In genomic region chr16:89200124-89200849, GRCh38 we compare ENCODE assay signal across 8 cellular contexts. TPM values are rescaled to one million over a fixed set of nuclear protein-coding genes. Genes with fewer than 3 reads are reported as not detected.
DNase-seq lines count a peak whose midpoint lies in the region; ATAC-seq and TF ChIP-seq lines count a peak whose summit lies in the region.

SLC22A31 (minus strand) TSS chr16:89200537; CDS start chr16:89200501, 36 bp downstream.

- TF ChIP-seq CTCF in natural killer cell (IDR thresholded peaks at IDR 0.05) (no peak), left lung (IDR thresholded peaks at IDR 0.05) (no peak), gastroesophageal sphincter (IDR thresholded peaks at IDR 0.05) (no peak)

- H3K9me3 Mint-ChIP-seq in natural killer cell = no peaks in the 10 kb centered on the region
- H3K9me3 Mint-ChIP-seq in natural killer cell treated with Interleukin-12 subunit alpha and Interleukin-12 subunit beta and Interleukin-15 and Interleukin-18, amount 100 ng/mL, for 72 hours = no peaks in the 10 kb centered on the region
- no peaks in the 10 kb centered on the region for H3K9me3 Mint-ChIP-seq in activated naive CD4-positive, alpha-beta T cell treated with anti-CD3 and anti-CD28 coated beads, Interleukin-2, amount 10 ng/mL, durations not matched to agents 7 days and 5 days

- peak within 1 kb of the TSS; percentile 52 for H3K4me3 Mint-ChIP-seq in natural killer cell
- H3K4me3 Mint-ChIP-seq in natural killer cell treated with Interleukin-12 subunit alpha and Interleukin-12 subunit beta and Interleukin-15 and Interleukin-18, amount 100 ng/mL, for 72 hours = no peak within 1 kb of the TSS
- peak within 1 kb of the TSS; percentile 31 for H3K4me3 Mint-ChIP-seq in activated naive CD4-positive, alpha-beta T cell treated with anti-CD3 and anti-CD28 coated beads, Interleukin-2, amount 10 ng/mL, durations not matched to agents 7 days and 5 days

- H3K27me3 ChIP-seq in left lung (peaks cover 19 to 84% of the 10 kb centered on the region in 2 donors), aorta (ENCODE audit: control insufficient read depth in 1 of 2, insufficient read depth in 2 of 2, low read length in 1 of 2) (no peaks in the 10 kb centered on the region), gastroesophageal sphincter (peaks cover 84% of the 10 kb centered on the region)

- WGBS in aorta, 2 donors = 15 to 16% methylated on average over 27 to 28 of the region's 28 CpGs
- 9 to 14% methylated on average over 6 to 7 of the region's 28 CpGs for WGBS in gastroesophageal sphincter (ENCODE audit: low coverage in 1 of 2), 2 donors

- no peak within 1 kb of the TSS for H3K27ac Mint-ChIP-seq in natural killer cell
- H3K27ac Mint-ChIP-seq in natural killer cell treated with Interleukin-12 subunit alpha and Interleukin-12 subunit beta and Interleukin-15 and Interleukin-18, amount 100 ng/mL, for 72 hours = no peak within 1 kb of the TSS
- no peak within 1 kb of the TSS for H3K27ac Mint-ChIP-seq in activated naive CD4-positive, alpha-beta T cell treated with anti-CD3 and anti-CD28 coated beads, Interleukin-2, amount 10 ng/mL, durations not matched to agents 7 days and 5 days

- TF ChIP-seq EP300 in gastroesophageal sphincter (IDR thresholded peaks at IDR 0.05) = no peak

- peaks cover 5% of the 10 kb centered on the region in 2 donors for H3K4me1 Mint-ChIP-seq in natural killer cell
- H3K4me1 Mint-ChIP-seq in natural killer cell treated with Interleukin-12 subunit alpha and Interleukin-12 subunit beta and Interleukin-15 and Interleukin-18, amount 100 ng/mL, for 72 hours (ENCODE audit: low read depth in 2 of 2) = peaks cover 6 to 8% of the 10 kb centered on the region in 2 donors
- H3K4me1 Mint-ChIP-seq in activated naive CD4-positive, alpha-beta T cell treated with anti-CD3 and anti-CD28 coated beads, Interleukin-2, amount 10 ng/mL, durations not matched to agents 7 days and 5 days = peaks cover 16% of the 10 kb centered on the region

- peak within 1 kb of the TSS; percentile 48 to 50 for H3K27ac ChIP-seq in left lung
- H3K27ac ChIP-seq in aorta (ENCODE audit: low read depth in 1 of 2, low read length in 2 of 2) = no peak within 1 kb of the TSS
- no peak within 1 kb of the TSS for H3K27ac ChIP-seq in gastroesophageal sphincter

- H3K36me3 Mint-ChIP-seq in natural killer cell = no peaks in the 10 kb centered on the region
- peaks cover 7% of the 10 kb centered on the region for H3K36me3 Mint-ChIP-seq in natural killer cell treated with Interleukin-12 subunit alpha and Interleukin-12 subunit beta and Interleukin-15 and Interleukin-18, amount 100 ng/mL, for 72 hours
- H3K36me3 Mint-ChIP-seq in activated naive CD4-positive, alpha-beta T cell treated with anti-CD3 and anti-CD28 coated beads, Interleukin-2, amount 10 ng/mL, durations not matched to agents 7 days and 5 days = no peaks in the 10 kb centered on the region

- DNase-seq in natural killer cell = no peak
- DNase-seq in natural killer cell treated with Interleukin-12 subunit alpha and Interleukin-12 subunit beta and Interleukin-15 and Interleukin-18, amount 100 ng/mL, for 72 hours (ENCODE audit: low spot score) = no peak
- no peak for DNase-seq in activated naive CD4-positive, alpha-beta T cell treated with anti-CD3 and anti-CD28 coated beads, Interleukin-2, amount 10 ng/mL, durations not matched to agents 7 days and 5 days
- peak; percentile 76 to 87 for DNase-seq in left lung
- DNase-seq in aorta = peak; percentile 44 to 73
- no peak for DNase-seq in effector CD4-positive, alpha-beta T cell
- DNase-seq in activated CD8-positive, alpha-beta memory T cell treated with anti-CD3 and anti-CD28 coated beads for 24 hours = no peak

- intact Hi-C loops in natural killer cell (cut with micrococcal nuclease) = no loop called here
- intact Hi-C loops in left lung (cut with DNase I) = no loop called here
- intact Hi-C loops in aorta (cut with DNase I) = no loop called here

- H3K4me1 ChIP-seq in left lung (peaks cover 0 to 26% of the 10 kb centered on the region in 2 donors), aorta (ENCODE audit: control insufficient read depth in 1 of 2, insufficient read depth in 2 of 2, low read length in 2 of 2) (no peaks in the 10 kb centered on the region), gastroesophageal sphincter (peaks cover 0 to 23% (median 12%) of the 10 kb centered on the region in 3 donors)

- H3K9me3 ChIP-seq in left lung (no peaks in the 10 kb centered on the region), aorta (ENCODE audit: control insufficient read depth, low read length) (no peaks in the 10 kb centered on the region), gastroesophageal sphincter (peaks cover 0 to 9% (median 0%) of the 10 kb centered on the region in 3 donors)

- no peak for ATAC-seq in natural killer cell
- ATAC-seq in natural killer cell treated with Interleukin-12 subunit alpha and Interleukin-12 subunit beta and Interleukin-15 and Interleukin-18, amount 100 ng/mL, for 72 hours = no peak
- ATAC-seq in left lung = peak; percentile 72
- no peak for ATAC-seq in aorta (ENCODE audit: low FRiP score)
- ATAC-seq in gastroesophageal sphincter = no peak

- H3K36me3 ChIP-seq in left lung = peaks cover 0 to 11% of the 10 kb centered on the region in 2 donors
- H3K36me3 ChIP-seq in aorta (ENCODE audit: control insufficient read depth in 1 of 2, insufficient read depth in 2 of 2, low read length in 1 of 2) = no peaks in the 10 kb centered on the region
- H3K36me3 ChIP-seq in gastroesophageal sphincter = no peaks in the 10 kb centered on the region

- H3K27me3 Mint-ChIP-seq in natural killer cell (ENCODE audit: low read depth in 2 of 2) = peaks cover 21 to 22% of the 10 kb centered on the region in 2 donors
- peaks cover 20 to 27% of the 10 kb centered on the region in 2 donors for H3K27me3 Mint-ChIP-seq in natural killer cell treated with Interleukin-12 subunit alpha and Interleukin-12 subunit beta and Interleukin-15 and Interleukin-18, amount 100 ng/mL, for 72 hours
- H3K27me3 Mint-ChIP-seq in activated naive CD4-positive, alpha-beta T cell treated with anti-CD3 and anti-CD28 coated beads, Interleukin-2, amount 10 ng/mL, durations not matched to agents 7 days and 5 days = peaks cover 76% of the 10 kb centered on the region

- CTCF ChIA-PET in activated naive CD4-positive, alpha-beta T cell treated with anti-CD3 and anti-CD28 coated beads, Interleukin-2, amount 10 ng/mL, durations not matched to agents 7 days and 5 days (lab: Charles Lee) = no interaction called here

- H3K4me3 ChIP-seq in left lung (peak within 1 kb of the TSS; percentile 37 to 51), aorta (ENCODE audit: low read length in 2 of 2) (no peak within 1 kb of the TSS), gastroesophageal sphincter (peak within 1 kb of the TSS in 1 of 2 donors; percentile 44)

- TF ChIP-seq POLR2A in gastroesophageal sphincter (IDR thresholded peaks at IDR 0.05) = no peak

RNA-seq across cellular contexts. Expression of gene SLC22A31, which starts in this region (rescaled TPM):
- total RNA-seq in natural killer cell (under 1 TPM in 1 of 3 donors, not detected in 2; 0.75 TPM), left lung (100 to 1,000 TPM; 171 to 283 TPM), aorta (1 to 10 TPM in 1 of 2 donors, not detected in 1; 4.0 TPM), gastroesophageal sphincter (not detected)
- 1 to 10 TPM in 1 of 2 donors, under 1 TPM in 1; 0.53 to 1.2 TPM for total RNA-seq in natural killer cell treated with Interleukin-12 subunit alpha and Interleukin-12 subunit beta and Interleukin-15 and Interleukin-18, amount 100 ng/mL, for 72 hours
- polyA plus RNA-seq in aorta = 1 to 10 TPM in 1 of 2 donors, under 1 TPM in 1; 0.75 to 2.9 TPM

Comparison
In these comparisons a context has a peak if more than half of its experiments do, and no peak if none do; other contexts are left out.
1. RNA of gene SLC22A31 (total RNA-seq): 171 to 283 TPM in left lung; 4.0 TPM in aorta, 0.53 to 1.2 TPM in natural killer cell treated with Interleukin-12 subunit alpha and Interleukin-12 subunit beta and Interleukin-15 and Interleukin-18, amount 100 ng/mL, for 72 hours, 0.75 TPM in natural killer cell and not detected in gastroesophageal sphincter; every median in the first group is over 10 times any median in the second.
2. DNase-seq: peak in left lung (2 of 2) and aorta (2 of 2); none in natural killer cell (single experiment), natural killer cell treated with Interleukin-12 subunit alpha and Interleukin-12 subunit beta and Interleukin-15 and Interleukin-18, amount 100 ng/mL, for 72 hours (single experiment), activated naive CD4-positive, alpha-beta T cell treated with anti-CD3 and anti-CD28 coated beads, Interleukin-2, amount 10 ng/mL, durations not matched to agents 7 days and 5 days (single experiment), effector CD4-positive, alpha-beta T cell (single experiment) and activated CD8-positive, alpha-beta memory T cell treated with anti-CD3 and anti-CD28 coated beads for 24 hours (single experiment).
3. H3K27ac ChIP-seq: peak in left lung (2 of 2); none in aorta (0 of 2) and gastroesophageal sphincter (0 of 4).
4. H3K4me3 ChIP-seq: peak in left lung (2 of 2); none in aorta (0 of 2).